In genomic region chr17:62319846-62320245, GRCh38 we compare ENCODE assay signal across 25 cellular contexts.
"Had no signal": no experiment of that assay in that cellular context is flagged by ENCODE, and none has a peak within 500 bp of the region (broad histone marks: within the 10 kb centered on the region; RNA-seq: fewer than 3 reads in every experiment).

No MANE protein-coding gene starts in this region.

- H3K27ac ChIP-seq: neural progenitor cell, ovary, parathyroid adenoma, psoas muscle, right lobe of liver, sigmoid colon, stomach, thoracic aorta, thyroid gland, tibial nerve, upper lobe of left lung, uterus had no signal

- H3K9me3 ChIP-seq: ovary, psoas muscle, right lobe of liver, sigmoid colon, stomach, thoracic aorta, thyroid gland, tibial nerve, upper lobe of left lung, uterus had no signal

- H3K4me2 ChIP-seq: neural progenitor cell had no signal

- DNase-seq: natural killer cell; occipital lobe; ovary; posterior cingulate gyrus; psoas muscle; right cardiac atrium; right lobe of liver; sigmoid colon; small intestine; stimulated activated CD4-positive, alpha-beta T cell treated with anti-CD3 and anti-CD28 coated beads, Interleukin-15, amount 100 ng/mL, for 24 hours; stimulated activated CD4-positive, alpha-beta T cell treated with anti-CD3 and anti-CD28 coated beads, Interleukin-2, amount 100 ng/mL, for 24 hours; stimulated activated CD4-positive, alpha-beta T cell treated with anti-CD3 and anti-CD28 coated beads, Interleukin-2, amount 100 ng/mL, for 48 hours; stimulated activated CD4-positive, alpha-beta T cell treated with anti-CD3 and anti-CD28 coated beads, Interleukin-4, amount 100 ng/mL, for 24 hours; stimulated activated naive B cell treated with anti-CD40 and anti-IgM and Interleukin-4, amounts not matched to agents 10 μg/mL and 1 μg/mL and 100 μg/mL, for 72 hours; stimulated activated naive CD4-positive, alpha-beta T cell treated with Interleukin-2 at 50 U/mL for 16 hours; stomach; thyroid gland; trophoblast cell; upper lobe of left lung; uterus had no signal

- H2AFZ ChIP-seq: neural progenitor cell, parathyroid adenoma had no signal

- H3K9ac ChIP-seq: neural progenitor cell, parathyroid adenoma had no signal

- H3K4me3 ChIP-seq: neural progenitor cell, ovary, psoas muscle, right lobe of liver, sigmoid colon, stomach, thoracic aorta, thyroid gland, tibial nerve, upper lobe of left lung, uterus had no signal

- H3K4me1 ChIP-seq: neural progenitor cell, parathyroid adenoma, psoas muscle, right lobe of liver, sigmoid colon, stomach, thyroid gland, tibial nerve, upper lobe of left lung, uterus had no signal

- ATAC-seq: natural killer cell; psoas muscle; right cardiac atrium; right lobe of liver; stimulated activated effector memory CD8-positive, alpha-beta T cell treated with anti-CD3 and anti-CD28 coated beads, Interleukin-12 subunit alpha, Interleukin-12 subunit beta, amount 100 ng/mL, for 72 hours; stimulated activated naive B cell treated with anti-CD40 and anti-IgM and Interleukin-4, amounts not matched to agents 10 μg/mL and 1 μg/mL and 100 μg/mL, for 72 hours had no signal

- H3K79me2 ChIP-seq: parathyroid adenoma had no signal

- H3K36me3 ChIP-seq: neural progenitor cell, ovary, right lobe of liver, sigmoid colon, stomach, thoracic aorta, thyroid gland, tibial nerve, upper lobe of left lung, uterus had no signal

- FAIRE-seq: small intestine had no signal

- H3K27me3 ChIP-seq: neural progenitor cell, ovary, right lobe of liver, sigmoid colon, thyroid gland, tibial nerve, upper lobe of left lung, uterus had no signal
